Comparison of ENCODE assay signal across 21 cellular contexts in the genomic region with DNA sequence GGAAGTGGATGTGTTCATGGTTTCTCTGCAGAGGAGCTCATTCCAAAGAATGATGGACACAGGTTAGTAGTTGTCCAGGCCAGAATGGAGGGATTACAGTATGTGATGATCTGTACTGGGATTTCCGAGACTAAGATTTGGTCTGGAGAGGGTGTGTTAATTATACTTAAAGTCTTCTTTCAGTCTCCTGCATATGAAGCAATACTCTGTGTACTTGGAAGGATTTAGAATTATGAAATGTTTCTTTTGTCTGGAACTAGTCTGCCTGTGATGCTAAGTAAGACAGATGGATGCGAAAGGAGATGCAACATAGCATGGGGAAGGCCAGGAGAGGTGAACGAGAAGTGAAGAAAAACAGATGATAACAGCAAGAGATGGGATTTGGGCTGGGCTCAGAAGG.
DNase-seq lines count a peak whose midpoint lies in the region; ATAC-seq, FAIRE-seq and TF ChIP-seq lines count a peak whose summit lies in the region.
"Had no signal": no experiment of that assay in that cellular context is flagged by ENCODE, and none has a peak within 500 bp of the region (broad histone marks: within the 10 kb centered on the region; RNA-seq: fewer than 3 reads in every experiment).

No MANE protein-coding gene starts in this region.

- H3K4me3 ChIP-seq in HCT116 (replicated peaks in 1 of 2; ENCODE audit: low read depth in 1 of 2, low read length in 2 of 2) (no peak overlapping the region), astrocyte (ENCODE audit: insufficient read depth, low read depth, low read length) (no peak overlapping the region), gastroesophageal sphincter (no peak overlapping the region), osteoblast (ENCODE audit: insufficient read depth, low read length) (no peak overlapping the region), MG63 (no peak overlapping the region)
- H3K4me3 ChIP-seq: cardiac muscle cell, dorsolateral prefrontal cortex, upper lobe of left lung had no signal

- H3K27me3 Mint-ChIP-seq in astrocyte (ENCODE audit: low read depth, unreplicated experiment): no peaks in the 10 kb centered on the region
- H3K27me3 Mint-ChIP-seq: activated CD4-positive, alpha-beta T cell treated with anti-CD3 and anti-CD28 coated beads, Interleukin-2, amount 10 ng/mL, durations not matched to agents 24 days and 14 days; activated naive CD8-positive, alpha-beta T cell treated with anti-CD3 and anti-CD28 coated beads, Interleukin-2, amount 10 ng/mL, durations not matched to agents 7 days and 5 days; IgD-negative memory B cell had no signal

- POLR2A ChIA-PET in HCT116 (lab: Charles Lee): no interaction called here

- RAD21 ChIA-PET in HCT116 (lab: Charles Lee; ENCODE audit: low non-redundant PET in 1 of 2, low total read pairs in 2 of 2, uncharacterized antibody in 2 of 2, unreplicated experiment in 2 of 2): no interaction called here

- H3K4me2 ChIP-seq in HCT116 (ENCODE audit: low read length): peak overlapping the region; percentile 64; the same call in 1 of the 2 replicates
- peak overlapping the region; percentile 54 for H3K4me2 ChIP-seq in astrocyte (ENCODE audit: low read length)
- no peak overlapping the region for H3K4me2 ChIP-seq in osteoblast (ENCODE audit: insufficient read depth, low read length)

- H3K36me3 Mint-ChIP-seq in astrocyte (ENCODE audit: low read depth, unreplicated experiment): no peaks in the 10 kb centered on the region
- H3K36me3 Mint-ChIP-seq: activated naive CD8-positive, alpha-beta T cell treated with anti-CD3 and anti-CD28 coated beads, Interleukin-2, amount 10 ng/mL, durations not matched to agents 7 days and 5 days; IgD-negative memory B cell had no signal

- H3K79me2 ChIP-seq in HCT116 (ENCODE audit: insufficient read depth, low read length) (no peaks in the 10 kb centered on the region), astrocyte (ENCODE audit: insufficient read depth, low read length) (no peaks in the 10 kb centered on the region), osteoblast (ENCODE audit: insufficient read depth, low read length) (no peaks in the 10 kb centered on the region)

- peaks cover 11% of the 10 kb centered on the region for H3K4me1 Mint-ChIP-seq in astrocyte (ENCODE audit: low read depth, unreplicated experiment)
- H3K4me1 Mint-ChIP-seq: activated T-helper 17 cell treated with anti-CD3 and anti-CD28 coated beads, Interleukin-2, amount 50 U/mL, for 72 hours had no signal

- ATAC-seq in HCT116: no peak
- peak; percentile 79 for ATAC-seq in gastroesophageal sphincter
- no peak for ATAC-seq in HG03045 (IDR thresholded peaks at IDR 0.05; ENCODE audit: unreplicated experiment)
- ATAC-seq in GM18498 (IDR thresholded peaks at IDR 0.05; ENCODE audit: unreplicated experiment): no peak

- H3K36me3 ChIP-seq in HCT116 (ENCODE audit: control insufficient read depth in 1 of 2, insufficient read depth in 2 of 2, low read length in 2 of 2) (no peaks in the 10 kb centered on the region), astrocyte (ENCODE audit: insufficient read depth, low read length) (no peaks in the 10 kb centered on the region), gastroesophageal sphincter (no peaks in the 10 kb centered on the region), osteoblast (ENCODE audit: insufficient read depth, low read length) (no peaks in the 10 kb centered on the region), MG63 (no peaks in the 10 kb centered on the region)
- H3K36me3 ChIP-seq: cardiac muscle cell, upper lobe of left lung had no signal

- no peaks in the 10 kb centered on the region for H3K9me3 Mint-ChIP-seq in astrocyte (ENCODE audit: unreplicated experiment)
- H3K9me3 Mint-ChIP-seq: activated CD4-positive, alpha-beta T cell treated with anti-CD3 and anti-CD28 coated beads, Interleukin-2, amount 10 ng/mL, durations not matched to agents 24 days and 14 days; activated T-helper 17 cell treated with anti-CD3 and anti-CD28 coated beads, Interleukin-2, amount 50 U/mL, for 72 hours had no signal

- no peaks in the 10 kb centered on the region for H4K20me1 ChIP-seq in HCT116 (ENCODE audit: insufficient read depth)
- no peaks in the 10 kb centered on the region for H4K20me1 ChIP-seq in astrocyte (ENCODE audit: insufficient read depth, low read length)
- H4K20me1 ChIP-seq in osteoblast (ENCODE audit: insufficient read depth, low read length): no peaks in the 10 kb centered on the region

- H3K9me3 ChIP-seq in HCT116 (ENCODE audit: control insufficient read depth in 1 of 2, insufficient read depth in 1 of 2, low read depth in 1 of 2, low read length in 2 of 2) (no peaks in the 10 kb centered on the region), astrocyte (ENCODE audit: insufficient read depth, low read depth, low read length) (no peaks in the 10 kb centered on the region), gastroesophageal sphincter (no peaks in the 10 kb centered on the region), osteoblast (ENCODE audit: low read depth, low read length) (no peaks in the 10 kb centered on the region), MG63 (no peaks in the 10 kb centered on the region)
- H3K9me3 ChIP-seq: upper lobe of left lung had no signal

- WGBS in gastroesophageal sphincter (ENCODE audit: low coverage in 1 of 2), 2 donors: 43 to 57% methylated on average over 3 of the region's 3 CpGs

- BruUV-seq in HCT116 (replicated peaks; lab: Mats Ljungman, UMichigan): no TSS peak

- CTCF ChIA-PET in HCT116 (lab: Charles Lee): no interaction called here

- intact Hi-C loops in HCT116 (cut with micrococcal nuclease): no loop called here

- TF ChIP-seq EP300 in gastroesophageal sphincter (IDR thresholded peaks at IDR 0.05): no peak

- TF ChIP-seq RAD21 in HCT116 (IDR thresholded peaks at IDR 0.05; ENCODE audit: low read depth): no peak

- DNase-seq in HCT116 (ENCODE audit: low read depth, low spot score) (no peak), astrocyte (ENCODE audit: low read depth) (no peak), osteoblast (ENCODE audit: insufficient read length, low spot score, missing footprints) (peak; percentile 54), MG63 (no peak), NCI-H2227 (lab: John Stamatoyannopoulos, UW; ENCODE audit: unreplicated experiment) (no peak)
- DNase-seq: activated CD4-positive, alpha-beta T cell treated with anti-CD3 and anti-CD28 coated beads, Interleukin-2, amount 10 ng/mL, durations not matched to agents 24 days and 14 days; activated naive CD8-positive, alpha-beta T cell treated with anti-CD3 and anti-CD28 coated beads, Interleukin-2, amount 10 ng/mL, durations not matched to agents 7 days and 5 days; glutamatergic neuron; NCI-H187; NCI-H2227 treated with DMSO at 0.1 percent for 48 hours; stimulated activated CD8-positive, alpha-beta memory T cell treated with anti-CD3 and anti-CD28 coated beads, Interleukin-4, amount 100 ng/mL, for 48 hours; T-helper 17 cell had no signal

- H2AFZ ChIP-seq in HCT116 (ENCODE audit: low read depth, low read length, poor library complexity, severe bottlenecking): peak overlapping the region; percentile 89
- H2AFZ ChIP-seq in astrocyte (ENCODE audit: low read depth, low read length): no peak overlapping the region
- H2AFZ ChIP-seq in osteoblast (ENCODE audit: low read length): no peak overlapping the region

- peaks cover 6 to 22% of the 10 kb centered on the region in 2 experiments for H3K4me1 ChIP-seq in HCT116 (ENCODE audit: control insufficient read depth in 1 of 2, insufficient read depth in 2 of 2, low read length in 2 of 2)
- H3K4me1 ChIP-seq in astrocyte (ENCODE audit: insufficient read depth, low read length): peaks cover 9% of the 10 kb centered on the region
- H3K4me1 ChIP-seq in gastroesophageal sphincter: peaks cover 0 to 10% (median 0%) of the 10 kb centered on the region in 3 donors
- peaks cover 4% of the 10 kb centered on the region for H3K4me1 ChIP-seq in osteoblast (ENCODE audit: insufficient read depth, low read length)

- no peak for TF ChIP-seq CTCF in HCT116 (IDR thresholded peaks at IDR 0.05 in 2 of 3, conservative IDR thresholded peaks at IDR 0.05 in 1 of 3; ENCODE audit: borderline replicate concordance in 1 of 3, insufficient read depth in 1 of 3, low read depth in 2 of 3, low read length in 2 of 3)
- no peak for TF ChIP-seq CTCF in astrocyte (IDR thresholded peaks at IDR 0.05; ENCODE audit: insufficient read depth, low read depth, low read length)
- TF ChIP-seq CTCF in gastroesophageal sphincter (IDR thresholded peaks at IDR 0.05): no peak
- no peak for TF ChIP-seq CTCF in osteoblast (IDR thresholded peaks at IDR 0.05; ENCODE audit: extremely low read depth, low read depth, low read length)

- no peak overlapping the region for H3K4me3 Mint-ChIP-seq in astrocyte (ENCODE audit: unreplicated experiment)
- H3K4me3 Mint-ChIP-seq: activated CD4-positive, alpha-beta T cell treated with anti-CD3 and anti-CD28 coated beads, Interleukin-2, amount 10 ng/mL, durations not matched to agents 24 days and 14 days; activated naive CD8-positive, alpha-beta T cell treated with anti-CD3 and anti-CD28 coated beads, Interleukin-2, amount 10 ng/mL, durations not matched to agents 7 days and 5 days; activated T-helper 17 cell treated with anti-CD3 and anti-CD28 coated beads, Interleukin-2, amount 50 U/mL, for 72 hours; IgD-negative memory B cell; T-helper 17 cell had no signal

- TF ChIP-seq POLR2A in HCT116 (IDR thresholded peaks at IDR 0.05; ENCODE audit: borderline replicate concordance, extremely low read depth, insufficient read depth, insufficient read length): no peak
- TF ChIP-seq POLR2A in gastroesophageal sphincter (IDR thresholded peaks at IDR 0.05): no peak

- no peak for FAIRE-seq in astrocyte (lab: Jason Lieb, UNC)
- FAIRE-seq: GM18507 had no signal

- H3K27ac ChIP-seq in HCT116 (ENCODE audit: low read depth, low read length): no peak overlapping the region
- H3K27ac ChIP-seq in astrocyte (ENCODE audit: low read depth, low read length): no peak overlapping the region
- peak overlapping the region in 3 of 4 donors; percentile 45 to 59 (median 49) for H3K27ac ChIP-seq in gastroesophageal sphincter
- H3K27ac ChIP-seq in osteoblast (ENCODE audit: low read depth, low read length): no peak overlapping the region
- H3K27ac ChIP-seq: cardiac muscle cell, dorsolateral prefrontal cortex, upper lobe of left lung had no signal

- H3K27ac Mint-ChIP-seq in astrocyte (ENCODE audit: unreplicated experiment): peak overlapping the region; percentile 11
- H3K27ac Mint-ChIP-seq: activated CD4-positive, alpha-beta T cell treated with anti-CD3 and anti-CD28 coated beads, Interleukin-2, amount 10 ng/mL, durations not matched to agents 24 days and 14 days; activated T-helper 17 cell treated with anti-CD3 and anti-CD28 coated beads, Interleukin-2, amount 50 U/mL, for 72 hours; IgD-negative memory B cell; T-helper 17 cell had no signal

- no peaks in the 10 kb centered on the region for H3K27me3 ChIP-seq in HCT116 (ENCODE audit: insufficient read depth, low read length)
- H3K27me3 ChIP-seq in astrocyte (ENCODE audit: insufficient read depth, low read length): no peaks in the 10 kb centered on the region
- no peaks in the 10 kb centered on the region for H3K27me3 ChIP-seq in gastroesophageal sphincter
- H3K27me3 ChIP-seq in osteoblast (ENCODE audit: insufficient read depth, low read length): peaks cover 5% of the 10 kb centered on the region
- no peaks in the 10 kb centered on the region for H3K27me3 ChIP-seq in MG63
- H3K27me3 ChIP-seq: cardiac muscle cell, upper lobe of left lung had no signal

- H3K9ac ChIP-seq in HCT116 (ENCODE audit: low read length) (no peak overlapping the region), astrocyte (ENCODE audit: low read length) (no peak overlapping the region)

- no peaks in the 10 kb centered on the region for H3K9me2 ChIP-seq in HCT116 (ENCODE audit: insufficient read depth)

Comparison
In these comparisons a context has a peak if more than half of its experiments do, and no peak if none do; other contexts are left out.
1. H3K27ac ChIP-seq: peak in gastroesophageal sphincter (3 of 4); none in HCT116 (single experiment), astrocyte (single experiment) and osteoblast (single experiment).